22 cellular contexts compared by ENCODE assay signal in genomic region chr3:33100229-33100628, GRCh38. TPM values are rescaled to one million over a fixed set of nuclear protein-coding genes. Genes with fewer than 3 reads are reported as not detected.
DNase-seq lines count a peak whose midpoint lies in the region; ATAC-seq and TF ChIP-seq lines count a peak whose summit lies in the region.
"Had no signal": no experiment of that assay in that cellular context is flagged by ENCODE, and none has a peak within 500 bp of the region (broad histone marks: within the 10 kb centered on the region; RNA-seq: fewer than 3 reads in every experiment).

No MANE protein-coding gene starts in this region.

- H3K27me3 Mint-ChIP-seq in CD4-positive, alpha-beta T cell = no peaks in the 10 kb centered on the region
- H3K27me3 Mint-ChIP-seq in neural crest cell (ENCODE audit: low read depth) = peaks cover 2% of the 10 kb centered on the region
- H3K27me3 Mint-ChIP-seq: CD4-positive, alpha-beta memory T cell had no signal

- H3K36me3 Mint-ChIP-seq in CD4-positive, alpha-beta T cell (ENCODE audit: low read depth) = peaks cover 10% of the 10 kb centered on the region
- no peaks in the 10 kb centered on the region for H3K36me3 Mint-ChIP-seq in neural crest cell (ENCODE audit: low read depth)
- H3K36me3 Mint-ChIP-seq: CD14-positive monocyte had no signal

- no peaks in the 10 kb centered on the region for H3K9me3 ChIP-seq in CD4-positive, alpha-beta T cell (ENCODE audit: control insufficient read depth, low read length)
- no peaks in the 10 kb centered on the region for H3K9me3 ChIP-seq in heart right ventricle
- H3K9me3 ChIP-seq: A549; BE2C; BLaER1 treated with 17β-estradiol and CSF1 and Interleukin-3, amounts not matched to agents 10 nM and 100 nM; HAP-1 had no signal

- CTCF ChIA-PET in CD4-positive, alpha-beta T cell (lab: Charles Lee) = no interaction called here

- no peak overlapping the region for H3K4me3 ChIP-seq in heart right ventricle
- H3K4me3 ChIP-seq: A549; BLaER1 treated with 17β-estradiol and CSF1 and Interleukin-3, amounts not matched to agents 10 nM and 100 nM; HAP-1 had no signal

- WGBS in heart right ventricle, 2 donors = 62 to 64% methylated on average over 2 of the region's 2 CpGs

- DNase-seq in CD4-positive, alpha-beta T cell = no peak
- DNase-seq in OCI-M1 (lab: John Stamatoyannopoulos, UW) (peak; percentile 13), neural crest cell (ENCODE audit: low read depth, low spot score) (no peak), heart right ventricle (no peak), NAMALWA (ENCODE audit: low spot score) (no peak)
- DNase-seq: 8988T; ACHN; AML-193; BE2C; Calu3; CD4-positive, alpha-beta memory T cell; COR-L47; DMS53; DMS79 treated with DMSO at 0.1 percent for 48 hours; GF-D8; GOT3; HFFc6 had no signal

- no peak overlapping the region for H3K27ac Mint-ChIP-seq in CD4-positive, alpha-beta T cell
- no peak overlapping the region for H3K27ac Mint-ChIP-seq in neural crest cell (ENCODE audit: unreplicated experiment)
- H3K27ac Mint-ChIP-seq: CD14-positive monocyte; CD4-positive, alpha-beta memory T cell; HFFc6 had no signal

- H3K36me3 ChIP-seq in heart right ventricle = no peaks in the 10 kb centered on the region
- H3K36me3 ChIP-seq: BE2C; BLaER1 treated with 17β-estradiol and CSF1 and Interleukin-3, amounts not matched to agents 10 nM and 100 nM had no signal

- no peak overlapping the region for H3K27ac ChIP-seq in CD4-positive, alpha-beta T cell (ENCODE audit: low read depth, low read length)
- no peak overlapping the region for H3K27ac ChIP-seq in heart right ventricle
- H3K27ac ChIP-seq: A549; BLaER1 treated with 17β-estradiol and CSF1 and Interleukin-3, amounts not matched to agents 10 nM and 100 nM had no signal

- no peaks in the 10 kb centered on the region for H3K27me3 ChIP-seq in CD4-positive, alpha-beta T cell (ENCODE audit: control insufficient read depth, insufficient read depth, low read length)
- H3K27me3 ChIP-seq in heart right ventricle = peaks cover 0 to 5% (median 0%) of the 10 kb centered on the region in 7 donors
- H3K27me3 ChIP-seq: BE2C; BLaER1 treated with 17β-estradiol and CSF1 and Interleukin-3, amounts not matched to agents 10 nM and 100 nM had no signal

- ATAC-seq in CD4-positive, alpha-beta T cell (ENCODE audit: poor library complexity) = no peak
- ATAC-seq in heart right ventricle = no peak
- ATAC-seq in GM21529 (IDR thresholded peaks at IDR 0.05; ENCODE audit: unreplicated experiment) = no peak
- ATAC-seq: A549 had no signal

- no peaks in the 10 kb centered on the region for H3K9me3 Mint-ChIP-seq in CD4-positive, alpha-beta T cell
- H3K9me3 Mint-ChIP-seq in neural crest cell = no peaks in the 10 kb centered on the region
- H3K9me3 Mint-ChIP-seq: CD14-positive monocyte; CD4-positive, alpha-beta memory T cell; HFFc6 had no signal

- intact Hi-C loops in CD4-positive, alpha-beta T cell (cut with DNase I, micrococcal nuclease) = no loop called here
- intact Hi-C loops in heart right ventricle (cut with DNase I) = no loop called here

- peaks cover 0 to 15% (median 8%) of the 10 kb centered on the region in 9 donors for H3K4me1 ChIP-seq in heart right ventricle
- H3K4me1 ChIP-seq: BE2C had no signal

- POLR2A ChIA-PET in CD4-positive, alpha-beta T cell (lab: Charles Lee) = no interaction called here

- H3K4me3 Mint-ChIP-seq in CD4-positive, alpha-beta T cell = peak overlapping the region; percentile 27
- H3K4me3 Mint-ChIP-seq in neural crest cell = peak overlapping the region; percentile 15
- H3K4me3 Mint-ChIP-seq: CD14-positive monocyte; CD4-positive, alpha-beta memory T cell; HFFc6 had no signal

- H3K4me1 Mint-ChIP-seq in CD4-positive, alpha-beta T cell (ENCODE audit: low read depth) = peaks cover 17% of the 10 kb centered on the region
- H3K4me1 Mint-ChIP-seq in neural crest cell = peaks cover 16% of the 10 kb centered on the region

- no peak for TF ChIP-seq CTCF in CD4-positive, alpha-beta T cell (IDR thresholded peaks at IDR 0.05)
- no peak for TF ChIP-seq CTCF in neural crest cell (conservative IDR thresholded peaks at IDR 0.05)
- no peak for TF ChIP-seq CTCF in heart right ventricle (IDR thresholded peaks at IDR 0.05)

RNA-seq across cellular contexts. Expression of gene GLB1, which starts 3.3 kb away (rescaled TPM):
- 10 to 100 TPM; 20.1 to 22.8 TPM for total RNA-seq in CD4-positive, alpha-beta T cell
- 42.7 and 44.9 TPM in 2 replicates for total RNA-seq in neural crest cell
- total RNA-seq in heart right ventricle = 10 to 100 TPM; 18.1 to 32.9 (median 20.7) TPM
- 10 to 100 TPM in 1 of 2 donors, 1 to 10 TPM in 1; 4.0 to 13.4 TPM for polyA plus RNA-seq in heart right ventricle

RNA-seq across cellular contexts. Expression of gene TMPPE, which starts 3.3 kb away (rescaled TPM):
- total RNA-seq in CD4-positive, alpha-beta T cell = 1 to 10 TPM; 8.5 TPM
- 5.2 and 5.3 TPM in 2 replicates for total RNA-seq in neural crest cell
- total RNA-seq in heart right ventricle = 1 to 10 TPM; 3.2 to 7.4 (median 4.7) TPM
- under 1 TPM; 0.29 to 0.59 TPM for polyA plus RNA-seq in heart right ventricle

RNA-seq across cellular contexts. Expression of gene CRTAP, which starts 13.6 kb away (rescaled TPM):
- total RNA-seq in CD4-positive, alpha-beta T cell = 10 to 100 TPM; 38.2 to 40.3 TPM
- total RNA-seq in neural crest cell (147 and 151 TPM in 2 replicates), heart right ventricle (100 to 1,000 TPM in 3 of 10 donors, 10 to 100 TPM in 7; 72.8 to 120 (median 88.4) TPM)
- 10 to 100 TPM; 17.5 to 57.9 TPM for polyA plus RNA-seq in heart right ventricle
